In genomic region chr12:122449317-122449716, GRCh38 we compare ENCODE assay signal across 10 cellular contexts. TPM values are rescaled to one million over a fixed set of nuclear protein-coding genes. Genes with fewer than 3 reads are reported as not detected.
A peak's percentile ranks its signal among the peaks of the same experiment; 100 is the strongest.
DNase-seq lines count a peak whose midpoint lies in the region; ATAC-seq and TF ChIP-seq lines count a peak whose summit lies in the region.
"Had no signal": no experiment of that assay in that cellular context is flagged by ENCODE, and none has a peak within 500 bp of the region (broad histone marks: within the 10 kb centered on the region; RNA-seq: fewer than 3 reads in every experiment).

No MANE protein-coding gene starts in this region.

- TF ChIP-seq CTCF in NB4 (IDR thresholded peaks at IDR 0.05; ENCODE audit: low read depth, low read length) (no peak), cardiac fibroblast (IDR thresholded peaks at IDR 0.05; ENCODE audit: low read depth, low read length) (no peak), retinal pigment epithelial cell (conservative IDR thresholded peaks at IDR 0.05; ENCODE audit: low read depth, low read length) (no peak)

- no peak for DNase-seq in activated CD4-positive, CD25-positive, alpha-beta regulatory T cell (lab: John Stamatoyannopoulos, UW)
- DNase-seq in NB4 (ENCODE audit: low read depth) (peak; percentile 92), cardiac fibroblast (ENCODE audit: low read depth in 2 of 2) (peak; percentile 87 to 92), retinal pigment epithelial cell (ENCODE audit: low read depth) (peak; percentile 51), cerebellar cortex (ENCODE audit: low spot score) (no peak), T-helper 17 cell (no peak), COR-L47 (lab: John Stamatoyannopoulos, UW) (no peak)
- DNase-seq: lower lobe of right lung, NCI-H187 had no signal

- H3K27ac Mint-ChIP-seq in T-helper 17 cell: no peak overlapping the region

- H3K4me1 Mint-ChIP-seq in T-helper 17 cell: peaks cover 20% of the 10 kb centered on the region

- H3K36me3 Mint-ChIP-seq in T-helper 17 cell (ENCODE audit: low read depth): peaks cover 2% of the 10 kb centered on the region

- no peak overlapping the region for H3K4me3 ChIP-seq in NB4 (ENCODE audit: low read depth, low read length)
- no peak overlapping the region for H3K4me3 ChIP-seq in cardiac fibroblast (replicated peaks in 1 of 2; ENCODE audit: low read depth in 2 of 2, low read length in 2 of 2)
- H3K4me3 ChIP-seq in retinal pigment epithelial cell (ENCODE audit: low read length): no peak overlapping the region
- H3K4me3 ChIP-seq: lower lobe of right lung had no signal

- H3K27me3 Mint-ChIP-seq in T-helper 17 cell: no peaks in the 10 kb centered on the region

- no peak overlapping the region for H3K4me3 Mint-ChIP-seq in T-helper 17 cell

- H3K9me3 ChIP-seq in T-helper 17 cell (ENCODE audit: control insufficient read depth, low read length, poor library complexity, severe bottlenecking): no peaks in the 10 kb centered on the region
- H3K9me3 ChIP-seq: lower lobe of right lung had no signal

- no peak for TF ChIP-seq POLR2A in NB4 (IDR thresholded peaks at IDR 0.05; ENCODE audit: extremely low read depth, insufficient read length)

- peak; percentile 62 to 77 for ATAC-seq in activated CD4-positive, CD25-positive, alpha-beta regulatory T cell treated with anti-CD3 and anti-CD28 coated beads, Interleukin-2, amount 50 U/mL, for 24 hours
- no peak for ATAC-seq in T-helper 17 cell

RNA-seq across cellular contexts. Expression of gene CLIP1, which starts 26.8 kb away (rescaled TPM):
- 10 to 100 TPM; 72.4 to 81.1 TPM for total RNA-seq in T-helper 17 cell

RNA-seq across cellular contexts. Expression of gene ZCCHC8, which starts 51.4 kb away (rescaled TPM):
- 10 to 100 TPM; 53.0 to 60.3 TPM for total RNA-seq in T-helper 17 cell

Comparison
In these comparisons a context has a peak if more than half of its experiments do, and no peak if none do; other contexts are left out.
1. DNase-seq: peak in NB4 (single experiment), cardiac fibroblast (2 of 2) and retinal pigment epithelial cell (single experiment); none in activated CD4-positive, CD25-positive, alpha-beta regulatory T cell (0 of 4), cerebellar cortex (single experiment), T-helper 17 cell (0 of 3) and COR-L47 (single experiment).